9 cellular contexts compared by ENCODE assay signal in the genomic region with DNA sequence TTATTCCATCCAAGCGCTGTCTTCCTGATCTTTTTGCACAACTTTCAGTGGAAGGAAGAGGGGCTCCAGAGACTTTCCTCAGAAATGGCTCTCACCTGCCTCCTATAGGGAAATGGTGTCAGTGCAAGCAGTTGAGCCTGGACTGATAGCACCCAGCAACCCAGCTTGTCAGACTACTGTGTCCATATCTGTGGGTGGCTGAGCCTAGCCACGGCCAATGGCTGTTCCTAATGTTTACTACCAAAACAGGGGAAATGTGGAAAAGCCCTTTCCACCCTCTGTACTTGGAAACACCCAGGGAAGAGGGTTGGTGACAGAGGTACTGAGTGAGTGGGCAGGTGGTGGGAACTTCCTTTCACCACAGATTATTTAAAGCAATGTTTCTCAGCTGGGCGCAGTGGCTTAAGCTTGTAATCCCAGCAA. TPM values are rescaled to one million over a fixed set of nuclear protein-coding genes. Genes with fewer than 3 reads are reported as not detected.
DNase-seq lines count a peak whose midpoint lies in the region; ATAC-seq and TF ChIP-seq lines count a peak whose summit lies in the region.
"Had no signal": no experiment of that assay in that cellular context is flagged by ENCODE, and none has a peak within 500 bp of the region (broad histone marks: within the 10 kb centered on the region; RNA-seq: fewer than 3 reads in every experiment).

No MANE protein-coding gene starts in this region.

- no peak overlapping the region for H3K4me3 ChIP-seq in Caco-2 (ENCODE audit: low read depth, low read length)
- H3K4me3 ChIP-seq in ascending aorta: no peak overlapping the region

- H3K36me3 Mint-ChIP-seq in Caco-2 (ENCODE audit: insufficient read depth, unreplicated experiment): no peaks in the 10 kb centered on the region

- H3K27ac ChIP-seq in ascending aorta: no peak overlapping the region
- H3K27ac ChIP-seq: neutrophil had no signal

- H3K9me3 Mint-ChIP-seq in Caco-2 (ENCODE audit: unreplicated experiment): no peaks in the 10 kb centered on the region

- no peak overlapping the region for H3K27ac Mint-ChIP-seq in Caco-2 (ENCODE audit: unreplicated experiment)

- H3K27me3 Mint-ChIP-seq in Caco-2 (ENCODE audit: insufficient read depth, unreplicated experiment): peaks cover 3% of the 10 kb centered on the region

- H3K9me3 ChIP-seq in Caco-2 (no peaks in the 10 kb centered on the region), ascending aorta (no peaks in the 10 kb centered on the region)
- H3K9me3 ChIP-seq: neutrophil had no signal

- no peaks in the 10 kb centered on the region for H3K36me3 ChIP-seq in Caco-2 (ENCODE audit: control insufficient read depth, insufficient read depth, low read length)
- no peaks in the 10 kb centered on the region for H3K36me3 ChIP-seq in ascending aorta
- H3K36me3 ChIP-seq: neutrophil had no signal

- ATAC-seq in stimulated activated naive CD8-positive, alpha-beta T cell treated with anti-CD3 and anti-CD28 coated beads, Interleukin-15, Interleukin-2, amounts not matched to agents 100 U/mL and 50 U/mL, for 24 hours: no peak
- ATAC-seq in GM18520 (IDR thresholded peaks at IDR 0.05; ENCODE audit: unreplicated experiment): no peak

- no TSS peak for BruUV-seq in Caco-2 (replicated peaks; lab: Mats Ljungman, UMichigan)

- CTCF ChIA-PET in Caco-2 (lab: Charles Lee): interaction anchor here (0.6 to 1.7 kb wide), 3 partner anchors 42 to 74 kb away, joined by 3 to 12 read pairs (median 3); partner anchors contain the start of gene POLD2

- DNase-seq in Caco-2: peak; percentile 47 to 60
- peak; percentile 68 for DNase-seq in H4 (ENCODE audit: low spot score)
- peak; percentile 73 for DNase-seq in NCI-H69 (lab: John Stamatoyannopoulos, UW)
- DNase-seq in ascending aorta (ENCODE audit: low spot score in 2 of 2): no peak
- DNase-seq in iPS-NIHi11 (ENCODE audit: low spot score): peak; percentile 59
- DNase-seq in stimulated activated naive CD8-positive, alpha-beta T cell treated with anti-CD3 and anti-CD28 coated beads, Interleukin-15, Interleukin-2, amounts not matched to agents 100 U/mL and 50 U/mL, for 24 hours: peak; percentile 46
- DNase-seq in GM19240 (ENCODE audit: insufficient read length, low spot score): no peak

- POLR2A ChIA-PET in Caco-2 (lab: Charles Lee): no interaction called here

- no peak overlapping the region for H3K4me3 Mint-ChIP-seq in Caco-2 (ENCODE audit: unreplicated experiment)

- no peaks in the 10 kb centered on the region for H3K27me3 ChIP-seq in Caco-2 (replicated peaks; ENCODE audit: control insufficient read depth, insufficient read depth, low read length)
- no peaks in the 10 kb centered on the region for H3K27me3 ChIP-seq in ascending aorta

- no peaks in the 10 kb centered on the region for H3K4me1 Mint-ChIP-seq in Caco-2 (ENCODE audit: low read depth, unreplicated experiment)

- intact Hi-C loops in Caco-2 (cut with micrococcal nuclease; ENCODE audit: unreplicated experiment): loop anchor here (1.0 kb wide), 1 partner anchor 65 kb away; no protein-coding TSS in a partner anchor
- intact Hi-C loops in ascending aorta (cut with DNase I): loop anchor here (2.0 kb wide), 1 partner anchor 176 kb away; no protein-coding TSS in a partner anchor

- TF ChIP-seq CTCF in Caco-2 (IDR thresholded peaks at IDR 0.05; ENCODE audit: insufficient read depth in 1 of 2, low read depth in 1 of 2, low read length in 1 of 2, severe bottlenecking in 1 of 2, unreplicated experiment in 1 of 2): peak; percentile 54 to 61
- TF ChIP-seq CTCF in ascending aorta (IDR thresholded peaks at IDR 0.05): peak; percentile 49 to 64 (median 50)

- H3K4me1 ChIP-seq in Caco-2 (no peaks in the 10 kb centered on the region), ascending aorta (no peaks in the 10 kb centered on the region)

RNA-seq across cellular contexts. Expression of gene YKT6, which starts 4.3 kb away (rescaled TPM):
- 117 and 123 TPM in 2 replicates for total RNA-seq in Caco-2 (2022)
- total RNA-seq in H4 (2014; rRNA removed; shearing (Covaris generic)): 132 and 136 TPM in 2 replicates
- 40.1 TPM for total RNA-seq in ascending aorta

RNA-seq across cellular contexts. Expression of gene GCK, which starts 7.2 kb away (rescaled TPM):
- total RNA-seq in Caco-2 (2022) (not detected in 2 replicates), ascending aorta (2.7 TPM)
- not detected in 2 replicates for total RNA-seq in H4 (2014; rRNA removed; shearing (Covaris generic))

RNA-seq across cellular contexts. Expression of gene MYL7, which starts 55.3 kb away (rescaled TPM):
- 16.2 and 22.4 TPM in 2 replicates for total RNA-seq in Caco-2 (2022)
- total RNA-seq in H4 (2014; rRNA removed; shearing (Covaris generic)): not detected in 2 replicates
- not detected for total RNA-seq in ascending aorta

Comparison
In these comparisons a context has a peak if more than half of its experiments do, and no peak if none do; other contexts are left out.
1. DNase-seq: peak in Caco-2 (2 of 2), H4 (single experiment), NCI-H69 (single experiment), iPS-NIHi11 (single experiment) and stimulated activated naive CD8-positive, alpha-beta T cell treated with anti-CD3 and anti-CD28 coated beads, Interleukin-15, Interleukin-2, amounts not matched to agents 100 U/mL and 50 U/mL, for 24 hours (single experiment); none in ascending aorta (0 of 2) and GM19240 (single experiment).
2. RNA of gene MYL7, which starts 55.3 kb away (total RNA-seq): 16.2 to 22.4 TPM in Caco-2; not detected in H4 and not detected in ascending aorta (single experiment); every median in the first group is over 10 times any median in the second.